Comparison of ENCODE assay signal across 24 cellular contexts in the genomic region with DNA sequence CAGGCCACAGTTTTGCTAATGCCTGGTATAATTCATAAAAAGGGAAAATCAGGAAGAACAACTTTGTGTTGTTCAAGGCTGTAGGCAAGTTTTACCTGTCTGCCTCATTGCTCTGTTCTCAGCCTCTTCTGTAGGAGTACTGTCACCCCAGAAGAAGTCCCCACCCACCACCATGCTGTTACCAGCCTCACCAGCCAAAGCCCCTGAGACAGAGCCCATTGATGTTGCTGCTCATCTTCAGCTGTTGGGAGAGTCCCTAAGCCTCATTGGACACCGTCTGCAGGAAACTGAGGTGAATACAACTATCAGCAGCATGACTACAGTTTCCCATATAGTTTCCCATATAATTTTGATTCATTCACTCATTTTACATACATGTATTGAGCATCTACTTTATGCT. TPM values are rescaled to one million over a fixed set of nuclear protein-coding genes. Genes with fewer than 3 reads are reported as not detected.
DNase-seq lines count a peak whose midpoint lies in the region; ATAC-seq and TF ChIP-seq lines count a peak whose summit lies in the region.
"Had no signal": no experiment of that assay in that cellular context is flagged by ENCODE, and none has a peak within 500 bp of the region (broad histone marks: within the 10 kb centered on the region; RNA-seq: fewer than 3 reads in every experiment).

No MANE protein-coding gene starts in this region.

- H3K9me3 Mint-ChIP-seq in activated CD8-positive, alpha-beta T cell treated with anti-CD3 and anti-CD28 coated beads for 36 hours: no peaks in the 10 kb centered on the region
- no peaks in the 10 kb centered on the region for H3K9me3 Mint-ChIP-seq in activated CD8-positive, alpha-beta T cell treated with anti-CD3 and anti-CD28 coated beads, Interleukin-2, amount 10 ng/mL, durations not matched to agents 7 days and 5 days (ENCODE audit: insufficient read depth)
- H3K9me3 Mint-ChIP-seq in activated naive CD8-positive, alpha-beta T cell treated with anti-CD3 and anti-CD28 coated beads, Interleukin-2, amount 50 U/mL, for 24 hours: no peaks in the 10 kb centered on the region
- no peaks in the 10 kb centered on the region for H3K9me3 Mint-ChIP-seq in activated naive CD8-positive, alpha-beta T cell treated with anti-CD3 and anti-CD28 coated beads for 36 hours
- H3K9me3 Mint-ChIP-seq in stimulated activated naive B cell treated with anti-CD40 and anti-IgM and Interleukin-4, amounts not matched to agents 10 μg/mL and 1 μg/mL and 100 μg/mL, for 72 hours: no peaks in the 10 kb centered on the region
- H3K9me3 Mint-ChIP-seq in stimulated activated naive CD8-positive, alpha-beta T cell treated with anti-CD3 and anti-CD28 coated beads, Interleukin-15, amount 100 ng/mL, for 72 hours: no peaks in the 10 kb centered on the region
- no peaks in the 10 kb centered on the region for H3K9me3 Mint-ChIP-seq in activated T-helper 1 cell treated with anti-CD3 and anti-CD28 coated beads, Interleukin-12 subunit alpha, Interleukin-12 subunit beta, Interleukin-2, Interleukin-4 antibody, amounts not matched to agents 30 ng/mL and 10 ng/mL and 1 ng/mL, durations not matched to agents 14 hours and 24 hours and 36 hours
- H3K9me3 Mint-ChIP-seq: CD4-positive, alpha-beta T cell; CD8-positive, alpha-beta memory T cell had no signal

- intact Hi-C loops in activated CD8-positive, alpha-beta T cell treated with anti-CD3 and anti-CD28 coated beads for 36 hours (cut with micrococcal nuclease): no loop called here
- intact Hi-C loops in activated T-helper 1 cell treated with anti-CD3 and anti-CD28 coated beads, Interleukin-12 subunit alpha, Interleukin-12 subunit beta, Interleukin-2, Interleukin-4 antibody, amounts not matched to agents 30 ng/mL and 10 ng/mL and 1 ng/mL, durations not matched to agents 14 hours and 24 hours and 36 hours (cut with micrococcal nuclease): no loop called here

- no peaks in the 10 kb centered on the region for H3K27me3 Mint-ChIP-seq in activated CD8-positive, alpha-beta T cell treated with anti-CD3 and anti-CD28 coated beads for 36 hours
- H3K27me3 Mint-ChIP-seq in activated CD8-positive, alpha-beta T cell treated with anti-CD3 and anti-CD28 coated beads, Interleukin-2, amount 10 ng/mL, durations not matched to agents 7 days and 5 days (ENCODE audit: low read depth): no peaks in the 10 kb centered on the region
- no peaks in the 10 kb centered on the region for H3K27me3 Mint-ChIP-seq in activated naive CD8-positive, alpha-beta T cell treated with anti-CD3 and anti-CD28 coated beads, Interleukin-2, amount 50 U/mL, for 24 hours
- H3K27me3 Mint-ChIP-seq in activated naive CD8-positive, alpha-beta T cell treated with anti-CD3 and anti-CD28 coated beads for 36 hours: no peaks in the 10 kb centered on the region
- no peaks in the 10 kb centered on the region for H3K27me3 Mint-ChIP-seq in stimulated activated naive B cell treated with anti-CD40 and anti-IgM and Interleukin-4, amounts not matched to agents 10 μg/mL and 1 μg/mL and 100 μg/mL, for 72 hours
- H3K27me3 Mint-ChIP-seq in stimulated activated naive CD8-positive, alpha-beta T cell treated with anti-CD3 and anti-CD28 coated beads, Interleukin-15, amount 100 ng/mL, for 72 hours: no peaks in the 10 kb centered on the region
- H3K27me3 Mint-ChIP-seq in activated T-helper 1 cell treated with anti-CD3 and anti-CD28 coated beads, Interleukin-12 subunit alpha, Interleukin-12 subunit beta, Interleukin-2, Interleukin-4 antibody, amounts not matched to agents 30 ng/mL and 10 ng/mL and 1 ng/mL, durations not matched to agents 14 hours and 24 hours and 36 hours (ENCODE audit: insufficient read depth): no peaks in the 10 kb centered on the region
- H3K27me3 Mint-ChIP-seq: CD4-positive, alpha-beta T cell; CD8-positive, alpha-beta memory T cell had no signal

- DNase-seq in activated CD8-positive, alpha-beta T cell treated with anti-CD3 and anti-CD28 coated beads for 36 hours: peak; percentile 33
- no peak for DNase-seq in activated CD8-positive, alpha-beta T cell treated with anti-CD3 and anti-CD28 coated beads, Interleukin-2, amount 10 ng/mL, durations not matched to agents 7 days and 5 days
- DNase-seq in activated naive CD8-positive, alpha-beta T cell treated with anti-CD3 and anti-CD28 coated beads, Interleukin-2, amount 50 U/mL, for 24 hours: no peak
- DNase-seq in activated naive CD8-positive, alpha-beta T cell treated with anti-CD3 and anti-CD28 coated beads for 36 hours: no peak
- no peak for DNase-seq in stimulated activated naive B cell treated with anti-CD40 and anti-IgM and Interleukin-4, amounts not matched to agents 10 μg/mL and 1 μg/mL and 100 μg/mL, for 72 hours
- no peak for DNase-seq in stimulated activated naive CD8-positive, alpha-beta T cell treated with anti-CD3 and anti-CD28 coated beads, Interleukin-15, amount 100 ng/mL, for 72 hours
- no peak for DNase-seq in left lobe of liver (ENCODE audit: low spot score)
- DNase-seq in activated T-helper 1 cell treated with anti-CD3 and anti-CD28 coated beads, Interleukin-12 subunit alpha, Interleukin-12 subunit beta, Interleukin-2, Interleukin-4 antibody, amounts not matched to agents 30 ng/mL and 10 ng/mL and 1 ng/mL, durations not matched to agents 14 hours and 24 hours and 36 hours (ENCODE audit: low spot score): no peak
- DNase-seq: 8988T; ACHN; AML-193; BE2C; CD4-positive, alpha-beta T cell; CD8-positive, alpha-beta memory T cell; DMS 273 treated with DMSO at 0.1 percent for 48 hours; DMS79; EL; GDM1; GM23248; H7; HCEC 1CT had no signal

- peak; percentile 87 for ATAC-seq in activated CD8-positive, alpha-beta T cell treated with anti-CD3 and anti-CD28 coated beads for 36 hours
- ATAC-seq in activated CD8-positive, alpha-beta T cell treated with anti-CD3 and anti-CD28 coated beads, Interleukin-2, amount 10 ng/mL, durations not matched to agents 7 days and 5 days: no peak
- peak; percentile 87 for ATAC-seq in activated naive CD8-positive, alpha-beta T cell treated with anti-CD3 and anti-CD28 coated beads, Interleukin-2, amount 50 U/mL, for 24 hours
- peak; percentile 65 to 73 for ATAC-seq in stimulated activated naive B cell treated with anti-CD40 and anti-IgM and Interleukin-4, amounts not matched to agents 10 μg/mL and 1 μg/mL and 100 μg/mL, for 72 hours (replicated peaks)
- ATAC-seq in stimulated activated naive CD8-positive, alpha-beta T cell treated with anti-CD3 and anti-CD28 coated beads, Interleukin-15, amount 100 ng/mL, for 72 hours: peak; percentile 75
- no peak for ATAC-seq in left lobe of liver
- ATAC-seq: A549, GM12878 had no signal

- peaks cover 6% of the 10 kb centered on the region for H3K4me1 Mint-ChIP-seq in activated CD8-positive, alpha-beta T cell treated with anti-CD3 and anti-CD28 coated beads for 36 hours (ENCODE audit: low read depth)
- H3K4me1 Mint-ChIP-seq in activated CD8-positive, alpha-beta T cell treated with anti-CD3 and anti-CD28 coated beads, Interleukin-2, amount 10 ng/mL, durations not matched to agents 7 days and 5 days (ENCODE audit: low read depth): peaks cover 5% of the 10 kb centered on the region
- H3K4me1 Mint-ChIP-seq in activated naive CD8-positive, alpha-beta T cell treated with anti-CD3 and anti-CD28 coated beads, Interleukin-2, amount 50 U/mL, for 24 hours: peaks cover 4% of the 10 kb centered on the region
- no peaks in the 10 kb centered on the region for H3K4me1 Mint-ChIP-seq in activated naive CD8-positive, alpha-beta T cell treated with anti-CD3 and anti-CD28 coated beads for 36 hours
- H3K4me1 Mint-ChIP-seq in stimulated activated naive B cell treated with anti-CD40 and anti-IgM and Interleukin-4, amounts not matched to agents 10 μg/mL and 1 μg/mL and 100 μg/mL, for 72 hours: no peaks in the 10 kb centered on the region
- no peaks in the 10 kb centered on the region for H3K4me1 Mint-ChIP-seq in stimulated activated naive CD8-positive, alpha-beta T cell treated with anti-CD3 and anti-CD28 coated beads, Interleukin-15, amount 100 ng/mL, for 72 hours
- H3K4me1 Mint-ChIP-seq in activated T-helper 1 cell treated with anti-CD3 and anti-CD28 coated beads, Interleukin-12 subunit alpha, Interleukin-12 subunit beta, Interleukin-2, Interleukin-4 antibody, amounts not matched to agents 30 ng/mL and 10 ng/mL and 1 ng/mL, durations not matched to agents 14 hours and 24 hours and 36 hours (ENCODE audit: low read depth): peaks cover 8% of the 10 kb centered on the region
- H3K4me1 Mint-ChIP-seq: CD14-positive monocyte; CD8-positive, alpha-beta memory T cell had no signal

- H3K27ac Mint-ChIP-seq in activated CD8-positive, alpha-beta T cell treated with anti-CD3 and anti-CD28 coated beads for 36 hours: no peak overlapping the region
- no peak overlapping the region for H3K27ac Mint-ChIP-seq in activated CD8-positive, alpha-beta T cell treated with anti-CD3 and anti-CD28 coated beads, Interleukin-2, amount 10 ng/mL, durations not matched to agents 7 days and 5 days
- H3K27ac Mint-ChIP-seq in activated naive CD8-positive, alpha-beta T cell treated with anti-CD3 and anti-CD28 coated beads, Interleukin-2, amount 50 U/mL, for 24 hours: no peak overlapping the region
- no peak overlapping the region for H3K27ac Mint-ChIP-seq in activated naive CD8-positive, alpha-beta T cell treated with anti-CD3 and anti-CD28 coated beads for 36 hours
- H3K27ac Mint-ChIP-seq in stimulated activated naive B cell treated with anti-CD40 and anti-IgM and Interleukin-4, amounts not matched to agents 10 μg/mL and 1 μg/mL and 100 μg/mL, for 72 hours: no peak overlapping the region
- H3K27ac Mint-ChIP-seq in stimulated activated naive CD8-positive, alpha-beta T cell treated with anti-CD3 and anti-CD28 coated beads, Interleukin-15, amount 100 ng/mL, for 72 hours: no peak overlapping the region
- H3K27ac Mint-ChIP-seq in activated T-helper 1 cell treated with anti-CD3 and anti-CD28 coated beads, Interleukin-12 subunit alpha, Interleukin-12 subunit beta, Interleukin-2, Interleukin-4 antibody, amounts not matched to agents 30 ng/mL and 10 ng/mL and 1 ng/mL, durations not matched to agents 14 hours and 24 hours and 36 hours: no peak overlapping the region
- H3K27ac Mint-ChIP-seq: CD4-positive, alpha-beta T cell had no signal

- no peak overlapping the region for H3K4me3 Mint-ChIP-seq in activated CD8-positive, alpha-beta T cell treated with anti-CD3 and anti-CD28 coated beads for 36 hours
- H3K4me3 Mint-ChIP-seq in activated CD8-positive, alpha-beta T cell treated with anti-CD3 and anti-CD28 coated beads, Interleukin-2, amount 10 ng/mL, durations not matched to agents 7 days and 5 days: no peak overlapping the region
- H3K4me3 Mint-ChIP-seq in activated naive CD8-positive, alpha-beta T cell treated with anti-CD3 and anti-CD28 coated beads, Interleukin-2, amount 50 U/mL, for 24 hours: no peak overlapping the region
- no peak overlapping the region for H3K4me3 Mint-ChIP-seq in activated naive CD8-positive, alpha-beta T cell treated with anti-CD3 and anti-CD28 coated beads for 36 hours
- H3K4me3 Mint-ChIP-seq in stimulated activated naive B cell treated with anti-CD40 and anti-IgM and Interleukin-4, amounts not matched to agents 10 μg/mL and 1 μg/mL and 100 μg/mL, for 72 hours: no peak overlapping the region
- no peak overlapping the region for H3K4me3 Mint-ChIP-seq in stimulated activated naive CD8-positive, alpha-beta T cell treated with anti-CD3 and anti-CD28 coated beads, Interleukin-15, amount 100 ng/mL, for 72 hours
- H3K4me3 Mint-ChIP-seq in activated T-helper 1 cell treated with anti-CD3 and anti-CD28 coated beads, Interleukin-12 subunit alpha, Interleukin-12 subunit beta, Interleukin-2, Interleukin-4 antibody, amounts not matched to agents 30 ng/mL and 10 ng/mL and 1 ng/mL, durations not matched to agents 14 hours and 24 hours and 36 hours: no peak overlapping the region
- H3K4me3 Mint-ChIP-seq: CD14-positive monocyte; CD4-positive, alpha-beta T cell; CD8-positive, alpha-beta memory T cell had no signal

- TF ChIP-seq CTCF in activated CD8-positive, alpha-beta T cell treated with anti-CD3 and anti-CD28 coated beads for 36 hours (IDR thresholded peaks at IDR 0.05): no peak

- POLR2A ChIA-PET in activated CD8-positive, alpha-beta T cell treated with anti-CD3 and anti-CD28 coated beads for 36 hours (lab: Charles Lee): no interaction called here
- POLR2A ChIA-PET in activated CD8-positive, alpha-beta T cell treated with anti-CD3 and anti-CD28 coated beads, Interleukin-2, amount 10 ng/mL, durations not matched to agents 7 days and 5 days (lab: Charles Lee): no interaction called here

- H3K36me3 Mint-ChIP-seq in activated CD8-positive, alpha-beta T cell treated with anti-CD3 and anti-CD28 coated beads for 36 hours (ENCODE audit: low read depth): peaks cover 47% of the 10 kb centered on the region
- peaks cover 51% of the 10 kb centered on the region for H3K36me3 Mint-ChIP-seq in activated CD8-positive, alpha-beta T cell treated with anti-CD3 and anti-CD28 coated beads, Interleukin-2, amount 10 ng/mL, durations not matched to agents 7 days and 5 days (ENCODE audit: low read depth)
- H3K36me3 Mint-ChIP-seq in activated naive CD8-positive, alpha-beta T cell treated with anti-CD3 and anti-CD28 coated beads, Interleukin-2, amount 50 U/mL, for 24 hours (ENCODE audit: low read depth): peaks cover 50% of the 10 kb centered on the region
- peaks cover 23% of the 10 kb centered on the region for H3K36me3 Mint-ChIP-seq in activated naive CD8-positive, alpha-beta T cell treated with anti-CD3 and anti-CD28 coated beads for 36 hours
- H3K36me3 Mint-ChIP-seq in stimulated activated naive B cell treated with anti-CD40 and anti-IgM and Interleukin-4, amounts not matched to agents 10 μg/mL and 1 μg/mL and 100 μg/mL, for 72 hours: peaks cover 24 to 51% of the 10 kb centered on the region in 2 donors
- H3K36me3 Mint-ChIP-seq in activated T-helper 1 cell treated with anti-CD3 and anti-CD28 coated beads, Interleukin-12 subunit alpha, Interleukin-12 subunit beta, Interleukin-2, Interleukin-4 antibody, amounts not matched to agents 30 ng/mL and 10 ng/mL and 1 ng/mL, durations not matched to agents 14 hours and 24 hours and 36 hours (ENCODE audit: low read depth): peaks cover 31% of the 10 kb centered on the region

- CTCF ChIA-PET in activated CD8-positive, alpha-beta T cell treated with anti-CD3 and anti-CD28 coated beads for 36 hours (lab: Charles Lee): no interaction called here
- CTCF ChIA-PET in activated CD8-positive, alpha-beta T cell treated with anti-CD3 and anti-CD28 coated beads, Interleukin-2, amount 10 ng/mL, durations not matched to agents 7 days and 5 days (lab: Charles Lee): no interaction called here

RNA-seq across cellular contexts. Expression of gene TOM1, which starts 11.6 kb away (rescaled TPM):
- 10 to 100 TPM; 16.2 to 20.0 TPM for total RNA-seq in activated CD8-positive, alpha-beta T cell treated with anti-CD3 and anti-CD28 coated beads for 36 hours
- total RNA-seq in activated CD8-positive, alpha-beta T cell treated with anti-CD3 and anti-CD28 coated beads, Interleukin-2, amount 10 ng/mL, durations not matched to agents 7 days and 5 days: 10 to 100 TPM; 17.8 to 22.3 TPM
- total RNA-seq in activated naive CD8-positive, alpha-beta T cell treated with anti-CD3 and anti-CD28 coated beads for 36 hours: 10 to 100 TPM; 13.9 to 14.5 TPM
- 49.1 TPM for total RNA-seq in left lobe of liver
- 16.8 and 19.0 TPM in 2 replicates for total RNA-seq in activated T-helper 1 cell treated with anti-CD3 and anti-CD28 coated beads, Interleukin-12 subunit alpha, Interleukin-12 subunit beta, Interleukin-2, Interleukin-4 antibody, amounts not matched to agents 30 ng/mL and 10 ng/mL and 1 ng/mL, durations not matched to agents 14 hours and 24 hours and 36 hours

RNA-seq across cellular contexts. Expression of gene HMGXB4, which starts 30.8 kb away (rescaled TPM):
- 10 to 100 TPM; 33.7 to 38.2 TPM for total RNA-seq in activated CD8-positive, alpha-beta T cell treated with anti-CD3 and anti-CD28 coated beads for 36 hours
- total RNA-seq in activated CD8-positive, alpha-beta T cell treated with anti-CD3 and anti-CD28 coated beads, Interleukin-2, amount 10 ng/mL, durations not matched to agents 7 days and 5 days: 10 to 100 TPM; 34.0 to 36.0 TPM
- 10 to 100 TPM; 37.2 to 37.5 TPM for total RNA-seq in activated naive CD8-positive, alpha-beta T cell treated with anti-CD3 and anti-CD28 coated beads for 36 hours
- total RNA-seq in left lobe of liver: 5.9 TPM
- 45.7 and 47.9 TPM in 2 replicates for total RNA-seq in activated T-helper 1 cell treated with anti-CD3 and anti-CD28 coated beads, Interleukin-12 subunit alpha, Interleukin-12 subunit beta, Interleukin-2, Interleukin-4 antibody, amounts not matched to agents 30 ng/mL and 10 ng/mL and 1 ng/mL, durations not matched to agents 14 hours and 24 hours and 36 hours

Comparison
In these comparisons a context has a peak if more than half of its experiments do, and no peak if none do; other contexts are left out.
1. ATAC-seq: peak in activated CD8-positive, alpha-beta T cell treated with anti-CD3 and anti-CD28 coated beads for 36 hours (single experiment), activated naive CD8-positive, alpha-beta T cell treated with anti-CD3 and anti-CD28 coated beads, Interleukin-2, amount 50 U/mL, for 24 hours (single experiment), stimulated activated naive B cell treated with anti-CD40 and anti-IgM and Interleukin-4, amounts not matched to agents 10 μg/mL and 1 μg/mL and 100 μg/mL, for 72 hours (2 of 2) and stimulated activated naive CD8-positive, alpha-beta T cell treated with anti-CD3 and anti-CD28 coated beads, Interleukin-15, amount 100 ng/mL, for 72 hours (single experiment); none in activated CD8-positive, alpha-beta T cell treated with anti-CD3 and anti-CD28 coated beads, Interleukin-2, amount 10 ng/mL, durations not matched to agents 7 days and 5 days (single experiment) and left lobe of liver (single experiment).